16 cellular contexts compared by ENCODE assay signal in the genomic region with DNA sequence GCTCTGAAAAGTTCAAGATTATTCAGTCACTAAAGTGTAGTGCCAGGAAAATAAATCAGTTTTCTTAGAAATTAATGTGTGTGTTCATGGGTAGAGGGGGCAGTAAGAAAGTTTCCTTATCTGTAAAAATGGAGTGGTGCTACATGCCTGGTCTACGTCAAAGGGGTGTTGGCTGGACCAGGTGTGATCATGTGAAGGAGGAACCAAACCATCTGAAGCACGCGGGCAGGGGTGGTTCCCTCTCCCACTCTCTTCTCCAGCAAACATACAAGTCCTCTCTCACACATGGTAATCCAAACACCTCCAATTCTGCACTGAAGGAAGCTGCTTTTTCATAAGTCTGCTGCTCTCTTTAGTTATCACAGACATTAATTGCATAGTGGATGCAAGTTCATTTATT.
DNase-seq lines count a peak whose midpoint lies in the region; ATAC-seq and TF ChIP-seq lines count a peak whose summit lies in the region.
"Had no signal": no experiment of that assay in that cellular context is flagged by ENCODE, and none has a peak within 500 bp of the region (broad histone marks: within the 10 kb centered on the region; RNA-seq: fewer than 3 reads in every experiment).

No MANE protein-coding gene starts in this region.

- H3K27me3 ChIP-seq in hepatocyte (no peaks in the 10 kb centered on the region), lower lobe of right lung (ENCODE audit: low read depth) (no peaks in the 10 kb centered on the region), psoas muscle (ENCODE audit: insufficient read depth in 3 of 3, low read length in 2 of 3) (no peaks in the 10 kb centered on the region), upper lobe of right lung (no peaks in the 10 kb centered on the region)
- no peaks in the 10 kb centered on the region for H3K27me3 ChIP-seq in CD4-positive, alpha-beta memory T cell (ENCODE audit: insufficient read depth, low read length)

- H2AFZ ChIP-seq in hepatocyte = no peak overlapping the region

- H3K4me1 Mint-ChIP-seq in CD4-positive, alpha-beta memory T cell = peaks cover 0 to 3% (median under 1%) of the 10 kb centered on the region in 4 donors
- H3K4me1 Mint-ChIP-seq: CD4-positive, CD25-positive, alpha-beta regulatory T cell had no signal

- H3K36me3 Mint-ChIP-seq in CD4-positive, alpha-beta memory T cell = peaks cover 47 to 52% of the 10 kb centered on the region in 2 donors

- CTCF ChIA-PET in CD4-positive, alpha-beta memory T cell (lab: Charles Lee; ENCODE audit: partially characterized antibody) = no interaction called here

- H3K4me3 ChIP-seq in hepatocyte (no peak overlapping the region), lower lobe of right lung (no peak overlapping the region), psoas muscle (no peak overlapping the region), upper lobe of right lung (no peak overlapping the region)
- no peak overlapping the region for H3K4me3 ChIP-seq in CD4-positive, alpha-beta memory T cell (ENCODE audit: low read length in 2 of 2)

- POLR2A ChIA-PET in CD4-positive, alpha-beta memory T cell (lab: Charles Lee; ENCODE audit: partially characterized antibody) = no interaction called here

- no peak for DNase-seq in hepatocyte (ENCODE audit: low spot score)
- DNase-seq in lower lobe of right lung = peak; percentile 54
- DNase-seq in psoas muscle = no peak
- DNase-seq in upper lobe of right lung = no peak
- DNase-seq in stimulated activated CD4-positive, alpha-beta T cell treated with anti-CD3 and anti-CD28 coated beads, Interleukin-1b, Interleukin-23, amount 100 ng/mL, for 48 hours = no peak
- DNase-seq in iPS-NIHi7 (ENCODE audit: extremely low spot score) = no peak
- no peak for DNase-seq in CD4-positive, alpha-beta memory T cell
- DNase-seq: CD4-positive, CD25-positive, alpha-beta regulatory T cell; COR-L47; DMS 273 treated with DMSO at 0.1 percent for 48 hours; Kasumi-1; NCI-H1694 treated with DMSO at 0.1 percent for 48 hours; NCI-H2081 treated with DMSO at 0.1 percent for 48 hours; NCI-H2171 treated with DMSO at 0.1 percent for 48 hours; NCI-H524 treated with DMSO at 0.1 percent for 48 hours; SHP77 had no signal

- H3K27ac ChIP-seq in hepatocyte (peak overlapping the region; percentile 66), lower lobe of right lung (peak overlapping the region; percentile 21), psoas muscle (peak overlapping the region; percentile 46), upper lobe of right lung (peak overlapping the region; percentile 44)
- H3K27ac ChIP-seq in CD4-positive, alpha-beta memory T cell (ENCODE audit: low read depth, low read length) = no peak overlapping the region

- H3K4me1 ChIP-seq in hepatocyte (ENCODE audit: insufficient read depth) (peaks cover 15% of the 10 kb centered on the region), lower lobe of right lung (peaks cover 26% of the 10 kb centered on the region), psoas muscle (peaks cover 77% of the 10 kb centered on the region), upper lobe of right lung (no peaks in the 10 kb centered on the region)
- H3K4me1 ChIP-seq in CD4-positive, alpha-beta memory T cell (ENCODE audit: insufficient read depth, low read length) = no peaks in the 10 kb centered on the region

- H4K20me1 ChIP-seq in hepatocyte (ENCODE audit: insufficient read depth, poor library complexity, severe bottlenecking) = no peaks in the 10 kb centered on the region

- H3K9me2 ChIP-seq in hepatocyte (replicated peaks; ENCODE audit: insufficient read depth) = no peaks in the 10 kb centered on the region

- H3K79me2 ChIP-seq in hepatocyte = no peaks in the 10 kb centered on the region

- intact Hi-C loops in lower lobe of right lung (cut with DNase I) = no loop called here
- intact Hi-C loops in psoas muscle (cut with DNase I) = loop anchor here in 1 of 2 donors (5.0 kb wide), 1 partner anchor 35 kb away; no protein-coding TSS in a partner anchor
- intact Hi-C loops in upper lobe of right lung (cut with DNase I) = no loop called here
- intact Hi-C loops in CD4-positive, alpha-beta memory T cell (cut with micrococcal nuclease) = no loop called here

- peak; percentile 84 to 86 for ATAC-seq in lower lobe of right lung
- no peak for ATAC-seq in psoas muscle
- ATAC-seq in upper lobe of right lung = peak; percentile 76

- WGBS in hepatocyte (ENCODE audit: low lambda C conversion rate, missing lambda C conversion rate) = 90% methylated on average over 3 of the region's 3 CpGs
- WGBS in psoas muscle, 3 donors = 77 to 85% (median 81%) methylated on average over 3 of the region's 3 CpGs

- H3K9me3 ChIP-seq in hepatocyte (ENCODE audit: low read depth) (no peaks in the 10 kb centered on the region), lower lobe of right lung (no peaks in the 10 kb centered on the region), psoas muscle (no peaks in the 10 kb centered on the region), upper lobe of right lung (no peaks in the 10 kb centered on the region)
- no peaks in the 10 kb centered on the region for H3K9me3 ChIP-seq in CD4-positive, alpha-beta memory T cell (ENCODE audit: control insufficient read depth in 1 of 2, low read length in 2 of 2)

- H3K9me3 Mint-ChIP-seq in CD4-positive, alpha-beta memory T cell = no peaks in the 10 kb centered on the region

- H3K4me3 Mint-ChIP-seq in CD4-positive, alpha-beta memory T cell = no peak overlapping the region
- H3K4me3 Mint-ChIP-seq: CD4-positive, CD25-positive, alpha-beta regulatory T cell had no signal

- H3K4me2 ChIP-seq in hepatocyte = no peak overlapping the region

- TF ChIP-seq CTCF in hepatocyte (IDR thresholded peaks at IDR 0.05; ENCODE audit: poor library complexity) = no peak
- TF ChIP-seq CTCF in lower lobe of right lung (IDR thresholded peaks at IDR 0.05) = no peak
- TF ChIP-seq CTCF in psoas muscle (IDR thresholded peaks at IDR 0.05) = no peak
- TF ChIP-seq CTCF in upper lobe of right lung (IDR thresholded peaks at IDR 0.05) = no peak

- no peak overlapping the region for H3K27ac Mint-ChIP-seq in CD4-positive, alpha-beta memory T cell
- H3K27ac Mint-ChIP-seq: CD4-positive, CD25-positive, alpha-beta regulatory T cell had no signal

- no peaks in the 10 kb centered on the region for H3K36me3 ChIP-seq in hepatocyte (replicated peaks; ENCODE audit: insufficient read depth, low read depth)
- peaks cover 8% of the 10 kb centered on the region for H3K36me3 ChIP-seq in lower lobe of right lung
- peaks cover 0 to 50% of the 10 kb centered on the region in 2 donors for H3K36me3 ChIP-seq in psoas muscle (ENCODE audit: insufficient read depth in 1 of 2, low read depth in 1 of 2)
- H3K36me3 ChIP-seq in upper lobe of right lung = no peaks in the 10 kb centered on the region
- H3K36me3 ChIP-seq in CD4-positive, alpha-beta memory T cell (ENCODE audit: insufficient read depth, low read length) = peaks cover 6% of the 10 kb centered on the region

- no peaks in the 10 kb centered on the region for H3K27me3 Mint-ChIP-seq in CD4-positive, alpha-beta memory T cell

Comparison
In these comparisons a context has a peak if more than half of its experiments do, and no peak if none do; other contexts are left out.
1. ATAC-seq: peak in lower lobe of right lung (2 of 2) and upper lobe of right lung (single experiment); none in psoas muscle (0 of 4).